ENCODE assay signal across 21 cellular contexts in genomic region chr6:141133346-141133745, GRCh38.
"Had no signal": no experiment of that assay in that cellular context is flagged by ENCODE, and none has a peak within 500 bp of the region (broad histone marks: within the 10 kb centered on the region; RNA-seq: fewer than 3 reads in every experiment).

No MANE protein-coding gene starts in this region.

- H3K27ac Mint-ChIP-seq: activated CD4-positive, alpha-beta T cell treated with anti-CD3 and anti-CD28 coated beads, Interleukin-2, amount 10 ng/mL, durations not matched to agents 7 days and 5 days; activated CD8-positive, alpha-beta T cell treated with anti-CD3 and anti-CD28 coated beads, Interleukin-2, amount 10 ng/mL, durations not matched to agents 7 days and 5 days; activated naive CD8-positive, alpha-beta T cell; endodermal cell; memory B cell; naive B cell; stimulated activated memory B cell treated with anti-CD40 and anti-IgM and Interleukin-4, amounts not matched to agents 10 μg/mL and 1 μg/mL and 100 μg/mL, for 72 hours had no signal

- H3K4me1 Mint-ChIP-seq: activated CD4-positive, alpha-beta T cell treated with anti-CD3 and anti-CD28 coated beads, Interleukin-2, amount 10 ng/mL, durations not matched to agents 7 days and 5 days; endodermal cell; memory B cell; naive B cell; neural crest cell; stimulated activated memory B cell treated with anti-CD40 and anti-IgM and Interleukin-4, amounts not matched to agents 10 μg/mL and 1 μg/mL and 100 μg/mL, for 72 hours had no signal

- DNase-seq: activated CD4-positive, alpha-beta T cell treated with anti-CD3 and anti-CD28 coated beads, Interleukin-2, amount 10 ng/mL, durations not matched to agents 7 days and 5 days; activated CD8-positive, alpha-beta T cell treated with anti-CD3 and anti-CD28 coated beads, Interleukin-2, amount 10 ng/mL, durations not matched to agents 7 days and 5 days; activated gamma-delta T cell; activated T-cell treated with anti-CD3 and anti-CD28 coated beads, Interleukin-2, amount 50 U/mL, for 48 hours; amygdala; brain microvascular endothelial cell; central memory CD4-positive, alpha-beta T cell; endodermal cell; heart right ventricle; kidney glomerular epithelial cell; left ventricle myocardium inferior; mucosa of descending colon; naive B cell; stimulated activated CD4-positive, alpha-beta T cell treated with anti-CD3 and anti-CD28 coated beads, Interleukin-4, amount 100 ng/mL, for 4 hours; T-helper 1 cell; T-helper 9 cell; testis had no signal

- H3K27me3 Mint-ChIP-seq: activated CD4-positive, alpha-beta T cell treated with anti-CD3 and anti-CD28 coated beads, Interleukin-2, amount 10 ng/mL, durations not matched to agents 7 days and 5 days; activated naive CD8-positive, alpha-beta T cell; memory B cell; naive B cell; stimulated activated memory B cell treated with anti-CD40 and anti-IgM and Interleukin-4, amounts not matched to agents 10 μg/mL and 1 μg/mL and 100 μg/mL, for 72 hours had no signal

- H3K36me3 Mint-ChIP-seq: activated naive CD8-positive, alpha-beta T cell; memory B cell; naive B cell; stimulated activated memory B cell treated with anti-CD40 and anti-IgM and Interleukin-4, amounts not matched to agents 10 μg/mL and 1 μg/mL and 100 μg/mL, for 72 hours had no signal

- H3K4me3 Mint-ChIP-seq: activated CD4-positive, alpha-beta T cell treated with anti-CD3 and anti-CD28 coated beads, Interleukin-2, amount 10 ng/mL, durations not matched to agents 7 days and 5 days; activated CD8-positive, alpha-beta T cell treated with anti-CD3 and anti-CD28 coated beads, Interleukin-2, amount 10 ng/mL, durations not matched to agents 7 days and 5 days; activated naive CD8-positive, alpha-beta T cell; endodermal cell; memory B cell; naive B cell; neural crest cell; stimulated activated memory B cell treated with anti-CD40 and anti-IgM and Interleukin-4, amounts not matched to agents 10 μg/mL and 1 μg/mL and 100 μg/mL, for 72 hours had no signal

- ATAC-seq: activated CD8-positive, alpha-beta T cell treated with anti-CD3 and anti-CD28 coated beads, Interleukin-2, amount 10 ng/mL, durations not matched to agents 7 days and 5 days; heart right ventricle; mucosa of descending colon had no signal

- H3K9me3 Mint-ChIP-seq: activated CD4-positive, alpha-beta T cell treated with anti-CD3 and anti-CD28 coated beads, Interleukin-2, amount 10 ng/mL, durations not matched to agents 7 days and 5 days; endodermal cell; memory B cell; naive B cell had no signal
